Comparison of ENCODE assay signal across 14 cellular contexts in the genomic region with DNA sequence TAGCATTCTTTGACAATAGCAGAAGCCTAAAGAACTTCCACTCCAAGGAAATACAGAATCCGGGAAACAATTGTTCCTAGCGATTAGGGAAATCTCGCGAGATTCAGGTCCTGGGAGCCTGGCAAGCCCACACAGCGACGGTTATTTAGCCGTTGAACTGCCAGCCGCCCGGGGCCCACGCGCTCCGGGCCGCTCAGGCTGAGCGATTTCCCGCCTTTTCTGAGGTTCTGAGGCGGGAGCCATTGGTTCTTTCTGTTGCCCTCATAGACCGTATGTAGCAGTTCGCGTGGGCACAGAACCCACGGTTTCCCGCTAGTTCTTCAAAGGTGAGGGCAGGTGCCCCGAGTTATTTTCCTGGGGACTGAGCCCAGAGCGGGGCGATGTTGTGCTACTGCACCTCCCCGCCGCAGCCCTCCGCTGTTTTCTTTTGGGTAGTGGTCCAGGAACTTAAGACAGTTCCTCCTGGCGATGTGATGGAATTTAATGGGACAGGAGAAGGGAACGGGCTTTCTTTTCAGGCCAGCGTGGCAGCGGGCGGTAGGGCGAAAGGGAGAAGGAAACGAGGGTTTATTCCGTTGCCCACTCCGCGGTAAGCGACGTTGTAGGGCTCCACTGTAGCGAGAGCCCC. TPM values are rescaled to one million over a fixed set of nuclear protein-coding genes. Genes with fewer than 3 reads are reported as not detected.
DNase-seq lines count a peak whose midpoint lies in the region; ATAC-seq and TF ChIP-seq lines count a peak whose summit lies in the region.
"Had no signal": no experiment of that assay in that cellular context is flagged by ENCODE, and none has a peak within 500 bp of the region (broad histone marks: within the 10 kb centered on the region; RNA-seq: fewer than 3 reads in every experiment).

A gene with protein sequence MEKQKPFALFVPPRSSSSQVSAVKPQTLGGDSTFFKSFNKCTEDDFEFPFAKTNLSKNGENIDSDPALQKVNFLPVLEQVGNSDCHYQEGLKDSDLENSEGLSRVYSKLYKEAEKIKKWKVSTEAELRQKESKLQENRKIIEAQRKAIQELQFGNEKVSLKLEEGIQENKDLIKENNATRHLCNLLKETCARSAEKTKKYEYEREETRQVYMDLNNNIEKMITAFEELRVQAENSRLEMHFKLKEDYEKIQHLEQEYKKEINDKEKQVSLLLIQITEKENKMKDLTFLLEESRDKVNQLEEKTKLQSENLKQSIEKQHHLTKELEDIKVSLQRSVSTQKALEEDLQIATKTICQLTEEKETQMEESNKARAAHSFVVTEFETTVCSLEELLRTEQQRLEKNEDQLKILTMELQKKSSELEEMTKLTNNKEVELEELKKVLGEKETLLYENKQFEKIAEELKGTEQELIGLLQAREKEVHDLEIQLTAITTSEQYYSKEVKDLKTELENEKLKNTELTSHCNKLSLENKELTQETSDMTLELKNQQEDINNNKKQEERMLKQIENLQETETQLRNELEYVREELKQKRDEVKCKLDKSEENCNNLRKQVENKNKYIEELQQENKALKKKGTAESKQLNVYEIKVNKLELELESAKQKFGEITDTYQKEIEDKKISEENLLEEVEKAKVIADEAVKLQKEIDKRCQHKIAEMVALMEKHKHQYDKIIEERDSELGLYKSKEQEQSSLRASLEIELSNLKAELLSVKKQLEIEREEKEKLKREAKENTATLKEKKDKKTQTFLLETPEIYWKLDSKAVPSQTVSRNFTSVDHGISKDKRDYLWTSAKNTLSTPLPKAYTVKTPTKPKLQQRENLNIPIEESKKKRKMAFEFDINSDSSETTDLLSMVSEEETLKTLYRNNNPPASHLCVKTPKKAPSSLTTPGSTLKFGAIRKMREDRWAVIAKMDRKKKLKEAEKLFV (plus strand): TSS at position 171 of the 628 bp plus-strand sequence. CDS start 602 bp downstream, outside the sequence.

- H3K4me1 ChIP-seq in breast epithelium (no peaks in the 10 kb centered on the region), testis (no peaks in the 10 kb centered on the region)
- H3K4me1 ChIP-seq: BLaER1, parathyroid adenoma, SJCRH30 had no signal

- H3K36me3 Mint-ChIP-seq in MCF 10A (ENCODE audit: insufficient read depth, unreplicated experiment) = no peaks in the 10 kb centered on the region
- H3K36me3 Mint-ChIP-seq in activated naive CD8-positive, alpha-beta T cell treated with anti-CD3 and anti-CD28 coated beads for 36 hours = no peaks in the 10 kb centered on the region

- H3K27me3 ChIP-seq in breast epithelium (peaks cover 0 to 23% of the 10 kb centered on the region in 2 donors), testis (no peaks in the 10 kb centered on the region)
- H3K27me3 ChIP-seq: BLaER1, SJCRH30 had no signal

- TF ChIP-seq CTCF in breast epithelium (IDR thresholded peaks at IDR 0.05) (no peak), MCF 10A (IDR thresholded peaks at IDR 0.05; ENCODE audit: unreplicated experiment) (no peak), testis (IDR thresholded peaks at IDR 0.05) (no peak)

- no peaks in the 10 kb centered on the region for H3K9me3 Mint-ChIP-seq in MCF 10A (ENCODE audit: unreplicated experiment)
- H3K9me3 Mint-ChIP-seq in activated naive CD8-positive, alpha-beta T cell treated with anti-CD3 and anti-CD28 coated beads for 36 hours = peaks cover 3% of the 10 kb centered on the region

- H3K9me3 ChIP-seq in breast epithelium = no peaks in the 10 kb centered on the region
- no peaks in the 10 kb centered on the region for H3K9me3 ChIP-seq in testis
- H3K9me3 ChIP-seq: SJCRH30 had no signal

- intact Hi-C loops in breast epithelium (cut with DNase I; ENCODE audit: low total_unique reads) = no loop called here
- intact Hi-C loops in MCF 10A (cut with micrococcal nuclease) = no loop called here
- intact Hi-C loops in testis (cut with DNase I; ENCODE audit: low total_unique reads) = no loop called here

- 21% methylated on average over 22 to 40 of the region's 40 CpGs for WGBS in testis, 2 donors

- TF ChIP-seq POLR2A in breast epithelium (IDR thresholded peaks at IDR 0.05) = no peak
- no peak for TF ChIP-seq POLR2A in testis (IDR thresholded peaks at IDR 0.05)

- H3K27ac Mint-ChIP-seq in MCF 10A (ENCODE audit: low read depth, unreplicated experiment) = no peak within 1 kb of the TSS
- no peak within 1 kb of the TSS for H3K27ac Mint-ChIP-seq in activated naive CD8-positive, alpha-beta T cell treated with anti-CD3 and anti-CD28 coated beads for 36 hours

- POLR2A ChIA-PET in MCF 10A (lab: Yijun Ruan, JAX) = no interaction called here

- CTCF ChIA-PET in MCF 10A (lab: Yijun Ruan, JAX) = no interaction called here

- BruUV-seq in MCF 10A (replicated peaks; lab: Mats Ljungman, UMichigan) = no TSS peak

- H3K36me3 ChIP-seq in breast epithelium (no peaks in the 10 kb centered on the region), testis (ENCODE audit: low read depth, missing control alignments) (no peaks in the 10 kb centered on the region)
- H3K36me3 ChIP-seq: BLaER1, cardiac muscle cell, SJCRH30 had no signal

- no peak for ATAC-seq in GM18511 (IDR thresholded peaks at IDR 0.05; ENCODE audit: unreplicated experiment)

- H3K27me3 Mint-ChIP-seq in MCF 10A (ENCODE audit: insufficient read depth, unreplicated experiment) = peaks cover 34% of the 10 kb centered on the region
- peaks cover 58% of the 10 kb centered on the region for H3K27me3 Mint-ChIP-seq in activated naive CD8-positive, alpha-beta T cell treated with anti-CD3 and anti-CD28 coated beads for 36 hours

- DNase-seq in breast epithelium (ENCODE audit: low spot score in 2 of 2) = no peak
- DNase-seq in MCF 10A (ENCODE audit: unreplicated experiment) = no peak
- no peak for DNase-seq in activated naive CD8-positive, alpha-beta T cell treated with anti-CD3 and anti-CD28 coated beads for 36 hours
- peak; percentile 61 for DNase-seq in left kidney (ENCODE audit: low read depth, low spot score)
- peak; percentile 56 for DNase-seq in testis
- no peak for DNase-seq in SW 1271 (lab: John Stamatoyannopoulos, UW)
- DNase-seq in central memory CD4-positive, alpha-beta T cell = no peak
- DNase-seq: NCI-H1048, SJCRH30 had no signal

- H3K4me3 Mint-ChIP-seq in MCF 10A (ENCODE audit: unreplicated experiment) = no peak within 1 kb of the TSS
- H3K4me3 Mint-ChIP-seq in activated naive CD8-positive, alpha-beta T cell treated with anti-CD3 and anti-CD28 coated beads for 36 hours = peak within 1 kb of the TSS; percentile 48

- H3K4me3 ChIP-seq in breast epithelium (peak within 1 kb of the TSS; percentile 5 to 27 (median 16)), testis (peak within 1 kb of the TSS; percentile 45 to 54)
- H3K4me3 ChIP-seq: BLaER1, cardiac muscle cell, SJCRH30 had no signal

- no peak within 1 kb of the TSS for H3K27ac ChIP-seq in breast epithelium
- peak within 1 kb of the TSS; percentile 4 to 56 for H3K27ac ChIP-seq in testis
- H3K27ac ChIP-seq: BLaER1, cardiac muscle cell, HL-60, parathyroid adenoma, SJCRH30 had no signal

- no peaks in the 10 kb centered on the region for H3K4me1 Mint-ChIP-seq in MCF 10A (ENCODE audit: insufficient read depth, unreplicated experiment)
- peaks cover 9% of the 10 kb centered on the region for H3K4me1 Mint-ChIP-seq in activated naive CD8-positive, alpha-beta T cell treated with anti-CD3 and anti-CD28 coated beads for 36 hours

RNA-seq across cellular contexts. Expression of the gene that starts here (rescaled TPM):
- total RNA-seq in breast epithelium (under 1 TPM in 1 of 3 donors, not detected in 2; 0.16 TPM), MCF 10A (2022) (not detected in 2 replicates), testis (10 to 100 TPM; 29.8 to 66.5 TPM)
- not detected for total RNA-seq in activated naive CD8-positive, alpha-beta T cell treated with anti-CD3 and anti-CD28 coated beads for 36 hours
- 10.5 TPM for polyA plus RNA-seq in testis (ENCODE audit: insufficient read depth, low read depth, low replicate concordance)
- total RNA-seq: cardiac muscle cell, SJCRH30 had no signal
- polyA plus RNA-seq: cardiac muscle cell had no signal

Comparison
In these comparisons a context has a peak if more than half of its experiments do, and no peak if none do; other contexts are left out.
1. RNA of the gene that starts here (total RNA-seq): 29.8 to 66.5 TPM in testis; 0.16 TPM in breast epithelium, not detected in MCF 10A and not detected in activated naive CD8-positive, alpha-beta T cell treated with anti-CD3 and anti-CD28 coated beads for 36 hours; every median in the first group is over 10 times any median in the second.
2. DNase-seq: peak in left kidney (single experiment) and testis (single experiment); none in breast epithelium (0 of 2), MCF 10A (single experiment), activated naive CD8-positive, alpha-beta T cell treated with anti-CD3 and anti-CD28 coated beads for 36 hours (single experiment), SW 1271 (0 of 2) and central memory CD4-positive, alpha-beta T cell (single experiment).
3. H3K27ac ChIP-seq: peak in testis (2 of 2); none in breast epithelium (0 of 2).